ENCODE assay signal across 24 cellular contexts in the genomic region with DNA sequence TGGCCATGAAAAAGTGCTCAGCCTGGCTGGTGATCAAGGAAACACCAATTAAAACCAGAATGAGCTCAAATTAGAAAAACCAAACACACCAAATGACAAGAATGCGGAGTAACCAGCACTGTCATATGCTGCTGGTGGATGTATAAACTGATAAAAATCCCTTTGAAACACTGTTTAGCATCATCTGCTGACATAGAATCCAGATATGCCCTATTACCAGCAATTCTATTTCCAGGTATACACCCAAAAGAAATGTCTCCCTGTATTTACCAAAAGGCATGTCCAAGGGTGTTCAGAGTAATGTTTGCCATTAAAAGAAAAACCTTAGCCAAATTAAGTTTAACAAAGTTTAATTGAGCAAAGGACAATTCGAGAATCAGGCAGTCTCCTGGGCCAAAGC.
"Had no signal": no experiment of that assay in that cellular context is flagged by ENCODE, and none has a peak within 500 bp of the region (broad histone marks: within the 10 kb centered on the region; RNA-seq: fewer than 3 reads in every experiment).

No MANE protein-coding gene starts in this region.

- FAIRE-seq: small intestine, urothelium cell line had no signal

- H3K79me2 ChIP-seq: parathyroid adenoma had no signal

- DNase-seq: occipital lobe; ovary; posterior cingulate gyrus; psoas muscle; right cardiac atrium; right lobe of liver; sigmoid colon; small intestine; stimulated activated CD4-positive, alpha-beta T cell treated with anti-CD3 and anti-CD28 coated beads, Interleukin-15, amount 100 ng/mL, for 24 hours; stimulated activated CD4-positive, alpha-beta T cell treated with anti-CD3 and anti-CD28 coated beads, Interleukin-2, amount 100 ng/mL, for 24 hours; stimulated activated CD4-positive, alpha-beta T cell treated with anti-CD3 and anti-CD28 coated beads, Interleukin-2, amount 100 ng/mL, for 48 hours; stimulated activated CD4-positive, alpha-beta T cell treated with anti-CD3 and anti-CD28 coated beads, Interleukin-4, amount 100 ng/mL, for 24 hours; stimulated activated naive B cell treated with anti-CD40 and anti-IgM and Interleukin-4, amounts not matched to agents 10 μg/mL and 1 μg/mL and 100 μg/mL, for 72 hours; stimulated activated naive CD4-positive, alpha-beta T cell treated with Interleukin-2 at 50 U/mL for 16 hours; stomach; thyroid gland; upper lobe of left lung had no signal

- H3K27ac ChIP-seq: neural progenitor cell, ovary, parathyroid adenoma, psoas muscle, right lobe of liver, sigmoid colon, stomach, thoracic aorta, thyroid gland, tibial nerve, upper lobe of left lung, vagina had no signal

- H3K27me3 ChIP-seq: neural progenitor cell, ovary, right lobe of liver, sigmoid colon, stomach, thyroid gland, tibial nerve, upper lobe of left lung, vagina had no signal

- H2AFZ ChIP-seq: neural progenitor cell, parathyroid adenoma had no signal

- H3K9ac ChIP-seq: neural progenitor cell, parathyroid adenoma had no signal

- H3K4me1 ChIP-seq: neural progenitor cell, parathyroid adenoma, psoas muscle, right lobe of liver, sigmoid colon, tibial nerve, upper lobe of left lung, vagina had no signal

- ATAC-seq: psoas muscle; right cardiac atrium; right lobe of liver; stimulated activated effector memory CD8-positive, alpha-beta T cell treated with anti-CD3 and anti-CD28 coated beads, Interleukin-12 subunit alpha, Interleukin-12 subunit beta, amount 100 ng/mL, for 72 hours; stimulated activated naive B cell treated with anti-CD40 and anti-IgM and Interleukin-4, amounts not matched to agents 10 μg/mL and 1 μg/mL and 100 μg/mL, for 72 hours had no signal

- H3K36me3 ChIP-seq: neural progenitor cell, ovary, right lobe of liver, sigmoid colon, thoracic aorta, thyroid gland, tibial nerve, upper lobe of left lung, vagina had no signal

- H3K4me2 ChIP-seq: neural progenitor cell had no signal

- H3K9me3 ChIP-seq: ovary, psoas muscle, right lobe of liver, sigmoid colon, stomach, thoracic aorta, thyroid gland, tibial nerve, upper lobe of left lung, vagina had no signal

- H3K4me3 ChIP-seq: neural progenitor cell, ovary, psoas muscle, right lobe of liver, sigmoid colon, stomach, thoracic aorta, thyroid gland, tibial nerve, upper lobe of left lung, vagina had no signal
